ENCODE assay signal across 8 cellular contexts in the genomic region with DNA sequence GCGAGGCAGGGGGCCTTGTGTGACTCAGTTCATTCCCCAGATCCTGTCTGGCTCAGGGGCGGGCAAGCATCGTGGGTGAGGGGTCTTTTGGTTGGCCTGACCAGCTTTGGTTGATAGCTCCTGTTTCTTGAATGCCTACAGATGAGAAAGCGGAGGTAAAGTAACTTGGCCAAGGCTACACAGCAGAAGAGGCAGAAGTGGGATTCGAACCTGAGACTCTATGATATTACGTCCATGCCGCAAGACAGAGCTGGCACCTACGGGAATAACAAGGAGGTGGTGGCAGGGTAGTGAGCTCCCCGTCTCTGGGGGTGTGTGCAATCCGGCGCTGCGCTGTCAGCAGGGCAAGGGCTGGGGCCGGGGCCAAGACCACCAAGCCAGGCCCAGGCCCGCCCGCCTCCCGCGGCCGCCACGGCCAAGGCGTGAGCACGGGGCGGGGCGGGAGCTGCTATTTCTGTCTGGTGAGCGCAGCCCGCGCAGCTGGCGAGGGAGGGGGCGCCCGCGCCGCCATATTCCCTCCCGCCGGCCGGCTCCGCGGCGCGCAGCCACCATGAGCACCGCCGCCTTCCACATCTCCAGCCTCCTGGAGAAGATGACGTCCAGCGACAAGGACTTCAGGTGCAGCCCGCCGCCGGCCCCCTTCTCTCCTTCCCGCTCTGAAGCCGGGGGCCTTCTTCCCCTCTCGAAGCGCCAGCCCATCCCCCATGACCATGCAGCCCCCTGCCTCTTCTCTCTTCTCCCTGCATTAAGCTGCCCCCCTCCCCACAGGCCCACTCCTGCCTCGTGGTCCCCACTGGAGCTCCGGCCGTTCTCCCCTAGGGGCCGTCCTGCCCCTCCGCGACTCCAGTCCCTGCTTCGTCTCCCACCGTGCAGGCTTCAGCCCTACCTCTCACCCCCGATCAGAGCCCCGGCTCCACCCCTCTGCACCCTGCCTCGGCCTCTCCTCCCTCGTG. TPM values are rescaled to one million over a fixed set of nuclear protein-coding genes. Genes with fewer than 3 reads are reported as not detected.
DNase-seq lines count a peak whose midpoint lies in the region; ATAC-seq and TF ChIP-seq lines count a peak whose summit lies in the region.

A gene (plus strand): TSS at position 510 of the 953 bp plus-strand sequence. CDS start 41 bp downstream, at position 551.

- ATAC-seq in GM18502 (IDR thresholded peaks at IDR 0.05; ENCODE audit: poor library complexity, unreplicated experiment) = peak; percentile 47
- ATAC-seq in naive thymus-derived CD4-positive, alpha-beta T cell = peak; percentile 82
- ATAC-seq in HG02588 (IDR thresholded peaks at IDR 0.05; ENCODE audit: unreplicated experiment) = no peak

- H3K27ac Mint-ChIP-seq in activated T-helper 2 cell treated with anti-CD3 and anti-CD28 coated beads, Interferon-gamma antibody, Interleukin-2, Interleukin-4, amounts not matched to agents 10 μg/mL and 5 μg/mL and 100 μg/mL, durations not matched to agents 14 hours and 24 hours and 36 hours = no peak within 1 kb of the TSS
- peak within 1 kb of the TSS in 8 of 9 donors; percentile 76 to 97 (median 82) for H3K27ac Mint-ChIP-seq in naive thymus-derived CD4-positive, alpha-beta T cell
- H3K27ac Mint-ChIP-seq in type B pancreatic cell = peak within 1 kb of the TSS; percentile 48

- CTCF ChIA-PET in naive thymus-derived CD4-positive, alpha-beta T cell (lab: Charles Lee) = interaction anchor here (0.7 to 2.7 kb wide), 6 partner anchors 10 to 201 kb away, joined by 3 to 11 read pairs (median 3); a partner anchor contains a TSS

- TF ChIP-seq CTCF in fibroblast of the aortic adventitia (IDR thresholded peaks at IDR 0.05; ENCODE audit: insufficient read depth, low read length) (no peak), type B pancreatic cell (conservative IDR thresholded peaks at IDR 0.05) (peak; percentile 18)

- H3K9me3 Mint-ChIP-seq in activated T-helper 2 cell treated with anti-CD3 and anti-CD28 coated beads, Interferon-gamma antibody, Interleukin-2, Interleukin-4, amounts not matched to agents 10 μg/mL and 5 μg/mL and 100 μg/mL, durations not matched to agents 14 hours and 24 hours and 36 hours = no peaks in the 10 kb centered on the region
- H3K9me3 Mint-ChIP-seq in naive thymus-derived CD4-positive, alpha-beta T cell = no peaks in the 10 kb centered on the region
- no peaks in the 10 kb centered on the region for H3K9me3 Mint-ChIP-seq in type B pancreatic cell

- H3K27ac ChIP-seq in naive thymus-derived CD4-positive, alpha-beta T cell (ENCODE audit: low read depth, low read length) = peak within 1 kb of the TSS; percentile 55

- peak within 1 kb of the TSS; percentile 71 for H3K4me3 Mint-ChIP-seq in activated T-helper 2 cell treated with anti-CD3 and anti-CD28 coated beads, Interferon-gamma antibody, Interleukin-2, Interleukin-4, amounts not matched to agents 10 μg/mL and 5 μg/mL and 100 μg/mL, durations not matched to agents 14 hours and 24 hours and 36 hours (ENCODE audit: low read depth)
- peak within 1 kb of the TSS; percentile 74 to 95 (median 89) for H3K4me3 Mint-ChIP-seq in naive thymus-derived CD4-positive, alpha-beta T cell
- H3K4me3 Mint-ChIP-seq in type B pancreatic cell = peak within 1 kb of the TSS; percentile 90

- intact Hi-C loops in activated T-helper 2 cell treated with anti-CD3 and anti-CD28 coated beads, Interferon-gamma antibody, Interleukin-2, Interleukin-4, amounts not matched to agents 10 μg/mL and 5 μg/mL and 100 μg/mL, durations not matched to agents 14 hours and 24 hours and 36 hours (cut with micrococcal nuclease) = no loop called here
- intact Hi-C loops in naive thymus-derived CD4-positive, alpha-beta T cell (cut with micrococcal nuclease) = loop anchor here in 1 of 2 donors (1.0 to 5.0 kb wide), 3 partner anchors 14 to 134 kb away; a partner anchor contains a TSS

- peak; percentile 45 for DNase-seq in NCI-H226
- no peak for DNase-seq in activated T-helper 2 cell treated with anti-CD3 and anti-CD28 coated beads, Interferon-gamma antibody, Interleukin-2, Interleukin-4, amounts not matched to agents 10 μg/mL and 5 μg/mL and 100 μg/mL, durations not matched to agents 14 hours and 24 hours and 36 hours (ENCODE audit: low spot score)
- peak; percentile 28 for DNase-seq in fibroblast of the aortic adventitia (ENCODE audit: low read depth)
- DNase-seq in naive thymus-derived CD4-positive, alpha-beta T cell = peak; percentile 22 to 58 (median 40)
- no peak for DNase-seq in type B pancreatic cell (ENCODE audit: extremely low spot score, unreplicated experiment)
- DNase-seq in ACHN = no peak

- POLR2A ChIA-PET in naive thymus-derived CD4-positive, alpha-beta T cell (lab: Charles Lee) = interaction anchor here (0.6 to 3.4 kb wide), 3 partner anchors 13 to 342 kb away, joined by 3 to 26 read pairs (median 15); a partner anchor contains a TSS

- no peaks in the 10 kb centered on the region for H3K9me3 ChIP-seq in naive thymus-derived CD4-positive, alpha-beta T cell (ENCODE audit: control insufficient read depth in 2 of 3, low read length in 3 of 3)

- H3K36me3 Mint-ChIP-seq in activated T-helper 2 cell treated with anti-CD3 and anti-CD28 coated beads, Interferon-gamma antibody, Interleukin-2, Interleukin-4, amounts not matched to agents 10 μg/mL and 5 μg/mL and 100 μg/mL, durations not matched to agents 14 hours and 24 hours and 36 hours (ENCODE audit: low read depth) = no peaks in the 10 kb centered on the region
- no peaks in the 10 kb centered on the region for H3K36me3 Mint-ChIP-seq in naive thymus-derived CD4-positive, alpha-beta T cell
- H3K36me3 Mint-ChIP-seq in type B pancreatic cell = peaks cover 3% of the 10 kb centered on the region

- peaks cover 27% of the 10 kb centered on the region for H3K27me3 Mint-ChIP-seq in activated T-helper 2 cell treated with anti-CD3 and anti-CD28 coated beads, Interferon-gamma antibody, Interleukin-2, Interleukin-4, amounts not matched to agents 10 μg/mL and 5 μg/mL and 100 μg/mL, durations not matched to agents 14 hours and 24 hours and 36 hours (ENCODE audit: low read depth)
- H3K27me3 Mint-ChIP-seq in naive thymus-derived CD4-positive, alpha-beta T cell = peaks cover 0 to 33% (median 6%) of the 10 kb centered on the region in 5 donors
- no peaks in the 10 kb centered on the region for H3K27me3 Mint-ChIP-seq in type B pancreatic cell

- H3K36me3 ChIP-seq in naive thymus-derived CD4-positive, alpha-beta T cell (ENCODE audit: control insufficient read depth in 2 of 3, insufficient read depth in 3 of 3, low read length in 3 of 3) = no peaks in the 10 kb centered on the region

- in situ Hi-C loops in ACHN (cut with HindIII; ENCODE audit: low pct_ligation_motif_present, low pct_unique_long_range_greater_than_20kb, low sequenced_read_pairs) = no loop called here

- peaks cover 0 to 5% of the 10 kb centered on the region in 2 donors for H3K4me1 ChIP-seq in naive thymus-derived CD4-positive, alpha-beta T cell (ENCODE audit: control insufficient read depth in 2 of 2, insufficient read depth in 2 of 2, low read length in 2 of 2)

- peak within 1 kb of the TSS; percentile 65 for H3K4me3 ChIP-seq in fibroblast of the aortic adventitia (ENCODE audit: low read depth, low read length)
- H3K4me3 ChIP-seq in naive thymus-derived CD4-positive, alpha-beta T cell (ENCODE audit: low read length) = peak within 1 kb of the TSS; percentile 66

- H3K4me1 Mint-ChIP-seq in activated T-helper 2 cell treated with anti-CD3 and anti-CD28 coated beads, Interferon-gamma antibody, Interleukin-2, Interleukin-4, amounts not matched to agents 10 μg/mL and 5 μg/mL and 100 μg/mL, durations not matched to agents 14 hours and 24 hours and 36 hours (ENCODE audit: low read depth) = peaks cover 3% of the 10 kb centered on the region
- peaks cover 0 to 28% (median 11%) of the 10 kb centered on the region in 7 donors for H3K4me1 Mint-ChIP-seq in naive thymus-derived CD4-positive, alpha-beta T cell
- peaks cover 11% of the 10 kb centered on the region for H3K4me1 Mint-ChIP-seq in type B pancreatic cell (ENCODE audit: unreplicated experiment)

- H3K27me3 ChIP-seq in naive thymus-derived CD4-positive, alpha-beta T cell (ENCODE audit: control insufficient read depth in 2 of 2, insufficient read depth in 2 of 2, low read length in 2 of 2) = no peaks in the 10 kb centered on the region

RNA-seq across cellular contexts. Expression of the gene that starts here (rescaled TPM):
- 1.1 and 2.0 TPM in 2 replicates for total RNA-seq in activated T-helper 2 cell treated with anti-CD3 and anti-CD28 coated beads, Interferon-gamma antibody, Interleukin-2, Interleukin-4, amounts not matched to agents 10 μg/mL and 5 μg/mL and 100 μg/mL, durations not matched to agents 14 hours and 24 hours and 36 hours
- 6.1 and 11.4 TPM in 2 replicates for total RNA-seq in fibroblast of the aortic adventitia (ENCODE audit: low replicate concordance)
- 1 to 10 TPM in 4 of 5 experiments, under 1 TPM in 1; 0.15 to 8.2 (median 4.3) TPM for total RNA-seq in naive thymus-derived CD4-positive, alpha-beta T cell
- 1 to 10 TPM; 3.4 to 5.5 TPM for polyA plus RNA-seq in naive thymus-derived CD4-positive, alpha-beta T cell
- total RNA-seq in type B pancreatic cell (ENCODE audit: low replicate concordance) = 5.5 and 11.1 TPM in 2 replicates

Comparison
In these comparisons a context has a peak if more than half of its experiments do, and no peak if none do; other contexts are left out.
1. DNase-seq: peak in NCI-H226 (single experiment), fibroblast of the aortic adventitia (single experiment) and naive thymus-derived CD4-positive, alpha-beta T cell (9 of 9); none in activated T-helper 2 cell treated with anti-CD3 and anti-CD28 coated beads, Interferon-gamma antibody, Interleukin-2, Interleukin-4, amounts not matched to agents 10 μg/mL and 5 μg/mL and 100 μg/mL, durations not matched to agents 14 hours and 24 hours and 36 hours (single experiment), type B pancreatic cell (single experiment) and ACHN (single experiment).
2. Peak in every context shown above with its lines, with median percentiles within 50 percentile points of each other: H3K4me3 Mint-ChIP-seq.